ENCODE assay signal across 1 cellular context in the genomic region with DNA sequence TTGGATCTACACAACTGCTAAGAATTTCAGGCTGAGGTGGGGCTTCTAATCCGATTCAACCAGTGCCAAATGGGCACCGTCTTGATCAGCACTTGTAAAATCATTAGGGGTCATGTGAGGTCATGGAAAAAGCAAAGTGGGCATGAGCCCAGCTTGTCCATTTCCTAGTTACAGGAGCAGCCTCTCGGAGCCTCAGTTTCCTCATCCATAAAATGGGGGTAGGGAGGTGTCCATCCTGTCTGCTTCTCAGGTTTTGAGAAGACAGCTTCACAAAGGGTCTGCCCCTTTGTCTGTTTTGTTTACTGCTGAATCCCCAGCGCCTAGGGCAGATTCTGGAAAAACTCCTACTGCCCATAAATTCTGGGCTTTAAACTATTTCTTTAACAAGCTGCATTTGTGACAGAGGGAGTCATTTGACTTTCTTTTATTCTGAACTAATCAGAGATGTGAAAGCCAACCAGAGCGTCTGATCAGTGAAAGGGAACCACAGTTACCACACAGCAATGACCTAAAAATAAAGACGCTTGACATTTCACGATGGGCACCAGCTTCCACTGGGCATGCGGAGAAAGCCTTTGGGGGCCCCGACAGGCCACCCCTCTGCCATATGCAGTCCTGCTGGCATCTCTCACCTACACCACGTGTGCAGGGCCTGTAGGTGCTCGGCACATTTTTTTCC.
TF ChIP-seq lines count a peak whose summit lies in the region.

No MANE protein-coding gene starts in this region.

TF ChIP-seq in HepG2, 621 proteins besides CTCF, POLR2A, EP300 and RAD21 (continued from another document):
- TF ChIP-seq, protein P1, sequence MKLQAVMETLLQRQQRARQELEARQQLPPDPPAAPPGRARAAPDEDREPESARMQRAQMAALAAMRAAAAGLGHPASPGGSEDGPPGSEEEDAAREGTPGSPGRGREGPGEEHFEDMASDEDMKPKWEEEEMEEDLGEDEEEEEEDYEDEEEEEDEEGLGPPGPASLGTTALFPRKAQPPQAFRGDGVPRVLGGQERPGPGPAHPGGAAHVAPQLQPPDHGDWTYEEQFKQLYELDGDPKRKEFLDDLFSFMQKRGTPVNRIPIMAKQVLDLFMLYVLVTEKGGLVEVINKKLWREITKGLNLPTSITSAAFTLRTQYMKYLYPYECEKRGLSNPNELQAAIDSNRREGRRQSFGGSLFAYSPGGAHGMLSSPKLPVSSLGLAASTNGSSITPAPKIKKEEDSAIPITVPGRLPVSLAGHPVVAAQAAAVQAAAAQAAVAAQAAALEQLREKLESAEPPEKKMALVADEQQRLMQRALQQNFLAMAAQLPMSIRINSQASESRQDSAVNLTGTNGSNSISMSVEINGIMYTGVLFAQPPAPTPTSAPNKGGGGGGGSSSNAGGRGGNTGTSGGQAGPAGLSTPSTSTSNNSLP (IDR thresholded peaks at IDR 0.05; ENCODE audit: low read depth, low read length), result no peak
